ENCODE assay signal across 1 cellular context in genomic region chr6:37051138-37052026, GRCh38.
TF ChIP-seq lines count a peak whose summit lies in the region.

No MANE protein-coding gene starts in this region.

TF ChIP-seq in GM12878, 131 proteins besides CTCF, POLR2A, EP300 and RAD21 (continued from another document):
- TF ChIP-seq CEBPZ (IDR thresholded peaks at IDR 0.05; ENCODE audit: low read depth, low read length) (no peak), IRF5 (IDR thresholded peaks at IDR 0.05; ENCODE audit: borderline replicate concordance) (no peak), MLLT1 (IDR thresholded peaks at IDR 0.05) (no peak; the same call in 1 of the 2 replicates), CHD1 (IDR thresholded peaks at IDR 0.05; ENCODE audit: low read depth, low read length) (no peak), ZNF24 (IDR thresholded peaks at IDR 0.05) (0 out of 2 replicates have a peak, but pooled peaks have one; percentile 13), TCF12 (IDR thresholded peaks at IDR 0.05; ENCODE audit: low read depth, low read length) (peak; percentile 83), ZZZ3 (IDR thresholded peaks at IDR 0.05; ENCODE audit: control insufficient read depth, insufficient read length, low read depth) (no peak), FOXK2 (IDR thresholded peaks at IDR 0.05) (peak; percentile 49), NBN (IDR thresholded peaks at IDR 0.05) (0 out of 2 replicates have a peak, but pooled peaks have one; percentile 20), ATF2 (IDR thresholded peaks at IDR 0.05; ENCODE audit: low read length) (no peak), PAX5 (IDR thresholded peaks at IDR 0.05; ENCODE audit: borderline replicate concordance, low read depth, low read length) (no peak), USF1 (IDR thresholded peaks at IDR 0.05; ENCODE audit: borderline replicate concordance, extremely low read length, insufficient read depth, low read depth, low read length) (peak; percentile 54), HDAC6 (IDR thresholded peaks at IDR 0.05; ENCODE audit: unreplicated experiment) (no peak), MEF2A (IDR thresholded peaks at IDR 0.05; ENCODE audit: insufficient read depth, low read depth, low read length) (no peak), SREBF1 (IDR thresholded peaks at IDR 0.05; ENCODE audit: low read length) (no peak), GATAD2B (conservative IDR thresholded peaks at IDR 0.05; ENCODE audit: low read depth) (no peak), PBX3 (IDR thresholded peaks at IDR 0.05; ENCODE audit: insufficient replicate concordance, low read depth, low read length) (peak; percentile 16), CBX5 (IDR thresholded peaks at IDR 0.05; ENCODE audit: low read depth) (no peak), ZNF384 (IDR thresholded peaks at IDR 0.05; ENCODE audit: borderline replicate concordance, low read depth, low read length) (no peak), ZNF687 (IDR thresholded peaks at IDR 0.05) (no peak; the same call in 1 of the 2 replicates), GABPA (IDR thresholded peaks at IDR 0.05; ENCODE audit: low read depth) (no peak), ZBED1 (IDR thresholded peaks at IDR 0.05; ENCODE audit: borderline replicate concordance) (no peak), CEBPB (IDR thresholded peaks at IDR 0.05; ENCODE audit: borderline replicate concordance in 1 of 2, low read depth in 2 of 2, low read length in 2 of 2) (no peak), MTA2 (IDR thresholded peaks at IDR 0.05; ENCODE audit: low read depth) (0 out of 2 replicates have a peak, but pooled peaks have one; percentile 27)
TF ChIP-seq in GM12878: peak in this region for 31.
